In genomic region chr18:40612356-40612755, GRCh38 we compare ENCODE assay signal across 20 cellular contexts.
"Had no signal": no experiment of that assay in that cellular context is flagged by ENCODE, and none has a peak within 500 bp of the region (broad histone marks: within the 10 kb centered on the region; RNA-seq: fewer than 3 reads in every experiment).

No MANE protein-coding gene starts in this region.

- H3K9me3 Mint-ChIP-seq: stimulated activated memory B cell treated with anti-CD40 and anti-IgM and Interleukin-4, amounts not matched to agents 10 μg/mL and 1 μg/mL and 100 μg/mL, for 72 hours had no signal

- ATAC-seq: esophagus mucosa; heart right ventricle; left lobe of liver; mucosa of descending colon; naive thymus-derived CD8-positive, alpha-beta T cell; psoas muscle; right lobe of liver; stimulated activated memory B cell treated with anti-CD40 and anti-IgM and Interleukin-4, amounts not matched to agents 10 μg/mL and 1 μg/mL and 100 μg/mL, for 72 hours; stimulated activated naive CD8-positive, alpha-beta T cell treated with anti-CD3 and anti-CD28 coated beads, Interleukin-15, amount 100 ng/mL, for 72 hours; upper lobe of right lung had no signal

- DNase-seq: effector memory CD4-positive, alpha-beta T cell; heart right ventricle; hypothalamus; islet precursor cell; mammary epithelial cell; mucosa of descending colon; naive thymus-derived CD8-positive, alpha-beta T cell; psoas muscle; retina; right lobe of liver; spleen; stimulated activated CD4-positive, alpha-beta T cell treated with anti-CD3 and anti-CD28 coated beads, Interleukin-15, amount 100 ng/mL, for 24 hours; stimulated activated CD4-positive, alpha-beta T cell treated with anti-CD3 and anti-CD28 coated beads, Interleukin-1b, Interleukin-23, amount 100 ng/mL, for 48 hours; stimulated activated CD4-positive, alpha-beta T cell treated with anti-CD3 and anti-CD28 coated beads, Interleukin-4, amount 100 ng/mL, for 24 hours; stimulated activated naive CD8-positive, alpha-beta T cell treated with anti-CD3 and anti-CD28 coated beads, Interleukin-15, amount 100 ng/mL, for 72 hours; testis; upper lobe of right lung had no signal

- H3K4me1 Mint-ChIP-seq: naive thymus-derived CD8-positive, alpha-beta T cell; stimulated activated memory B cell treated with anti-CD40 and anti-IgM and Interleukin-4, amounts not matched to agents 10 μg/mL and 1 μg/mL and 100 μg/mL, for 72 hours; stimulated activated naive CD8-positive, alpha-beta T cell treated with anti-CD3 and anti-CD28 coated beads, Interleukin-15, amount 100 ng/mL, for 72 hours had no signal

- H3K27me3 Mint-ChIP-seq: naive thymus-derived CD8-positive, alpha-beta T cell; stimulated activated memory B cell treated with anti-CD40 and anti-IgM and Interleukin-4, amounts not matched to agents 10 μg/mL and 1 μg/mL and 100 μg/mL, for 72 hours; stimulated activated naive CD8-positive, alpha-beta T cell treated with anti-CD3 and anti-CD28 coated beads, Interleukin-15, amount 100 ng/mL, for 72 hours had no signal

- H3K4me3 Mint-ChIP-seq: naive thymus-derived CD8-positive, alpha-beta T cell; stimulated activated memory B cell treated with anti-CD40 and anti-IgM and Interleukin-4, amounts not matched to agents 10 μg/mL and 1 μg/mL and 100 μg/mL, for 72 hours; stimulated activated naive CD8-positive, alpha-beta T cell treated with anti-CD3 and anti-CD28 coated beads, Interleukin-15, amount 100 ng/mL, for 72 hours had no signal

- H3K36me3 Mint-ChIP-seq: naive thymus-derived CD8-positive, alpha-beta T cell; stimulated activated memory B cell treated with anti-CD40 and anti-IgM and Interleukin-4, amounts not matched to agents 10 μg/mL and 1 μg/mL and 100 μg/mL, for 72 hours had no signal

- H3K27ac Mint-ChIP-seq: naive thymus-derived CD8-positive, alpha-beta T cell; stimulated activated memory B cell treated with anti-CD40 and anti-IgM and Interleukin-4, amounts not matched to agents 10 μg/mL and 1 μg/mL and 100 μg/mL, for 72 hours; stimulated activated naive CD8-positive, alpha-beta T cell treated with anti-CD3 and anti-CD28 coated beads, Interleukin-15, amount 100 ng/mL, for 72 hours had no signal
